Comparison of ENCODE assay signal across 8 cellular contexts in the genomic region with DNA sequence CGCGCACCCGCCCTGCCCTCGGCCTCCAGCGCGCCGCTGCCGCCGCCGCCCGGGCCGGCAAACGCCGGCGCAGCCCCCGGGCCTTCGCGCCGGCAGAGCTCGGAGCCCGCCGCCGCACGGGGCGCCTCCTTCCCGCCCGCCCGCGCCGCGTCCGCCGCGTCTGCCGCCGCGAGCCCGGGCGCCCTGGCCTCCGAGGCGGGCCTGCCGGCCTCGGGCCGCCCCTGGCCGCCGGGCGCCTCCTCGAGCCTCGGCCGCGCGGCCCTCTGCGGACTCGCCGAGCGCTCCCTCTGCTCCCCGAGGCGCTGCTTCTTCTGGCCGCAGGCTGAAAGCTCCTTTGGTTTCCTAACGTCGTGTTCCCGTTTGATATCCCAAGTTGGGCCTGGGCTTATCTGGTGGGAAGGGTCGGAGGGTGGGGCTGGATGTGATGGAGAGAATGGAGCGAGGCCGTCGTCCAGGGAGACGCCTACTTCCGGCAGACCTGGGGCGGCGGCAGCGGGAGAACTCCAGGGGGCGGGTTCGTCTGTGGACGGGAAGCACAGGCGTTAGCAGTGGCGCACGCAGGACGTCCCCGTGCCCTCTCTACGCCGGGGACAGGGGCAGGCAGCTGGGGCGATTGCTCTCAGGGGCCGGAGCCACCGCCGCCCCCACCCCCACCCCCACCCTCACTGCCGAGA.
DNase-seq lines count a peak whose midpoint lies in the region; ATAC-seq, FAIRE-seq and TF ChIP-seq lines count a peak whose summit lies in the region.

No MANE protein-coding gene starts in this region.

- no peak for TF ChIP-seq CTCF in activated B cell treated with CpG ODN at 0.5 μM for 24 hours (IDR thresholded peaks at IDR 0.05)
- peak; percentile 20 for TF ChIP-seq CTCF in kidney (IDR thresholded peaks at IDR 0.05; ENCODE audit: borderline replicate concordance, extremely low read depth, insufficient read depth)

- no peaks in the 10 kb centered on the region for H3K9me3 Mint-ChIP-seq in activated B cell treated with CpG ODN at 0.5 μM for 24 hours

- no peaks in the 10 kb centered on the region for H3K9me3 ChIP-seq in kidney (ENCODE audit: control insufficient read depth in 1 of 2, low read length in 2 of 2)

- H3K4me3 ChIP-seq in kidney (ENCODE audit: low read length in 2 of 2): peak overlapping the region; percentile 57 to 72

- no peak overlapping the region for H3K9ac ChIP-seq in kidney (ENCODE audit: low read length in 2 of 2)

- no peaks in the 10 kb centered on the region for H3K36me3 ChIP-seq in kidney (ENCODE audit: control insufficient read depth in 1 of 2, insufficient read depth in 2 of 2, low read length in 2 of 2)

- POLR2A ChIA-PET in activated B cell treated with CpG ODN at 0.5 μM for 24 hours (lab: Charles Lee): interaction anchor here (0.8 kb wide), 2 partner anchors 30 to 113 kb away, joined by 3 read pairs; no protein-coding TSS in a partner anchor

- no peaks in the 10 kb centered on the region for H3K36me3 Mint-ChIP-seq in activated B cell treated with CpG ODN at 0.5 μM for 24 hours (ENCODE audit: low read depth)

- no peaks in the 10 kb centered on the region for H3K27me3 Mint-ChIP-seq in activated B cell treated with CpG ODN at 0.5 μM for 24 hours

- H3K27ac ChIP-seq in kidney (ENCODE audit: low read depth in 2 of 2, low read length in 2 of 2): peak overlapping the region; percentile 82 to 84

- CTCF ChIA-PET in activated B cell treated with CpG ODN at 0.5 μM for 24 hours (lab: Charles Lee): interaction anchor here (0.6 to 2.3 kb wide), 7 partner anchors 13 to 368 kb away, joined by 3 to 19 read pairs (median 6); no protein-coding TSS in a partner anchor

- intact Hi-C loops in activated B cell treated with CpG ODN at 0.5 μM for 24 hours (cut with micrococcal nuclease) (loop anchor here (1.0 to 10.0 kb wide), 5 partner anchors 21 to 1249 kb away; no protein-coding TSS in a partner anchor), kidney (cut with DNase I) (no loop called here)

- peaks cover 0 to 11% of the 10 kb centered on the region in 2 donors for H3K4me1 ChIP-seq in kidney (ENCODE audit: control insufficient read depth in 1 of 2, insufficient read depth in 1 of 2, low read depth in 1 of 2, low read length in 2 of 2)

- H3K4me3 Mint-ChIP-seq in activated B cell treated with CpG ODN at 0.5 μM for 24 hours: peak overlapping the region; percentile 93

- FAIRE-seq in kidney (lab: Jason Lieb, UNC): no peak

- DNase-seq in AG08395 (ENCODE audit: low spot score): peak; percentile 89
- DNase-seq in NCI-H2171 (lab: John Stamatoyannopoulos, UW): peak; percentile 90
- peak; percentile 62 for DNase-seq in activated B cell treated with CpG ODN at 0.5 μM for 24 hours
- peak; percentile 26 for DNase-seq in central memory CD4-positive, alpha-beta T cell
- peak; percentile 98 for DNase-seq in kidney
- peak; percentile 17 to 33 for DNase-seq in stimulated activated CD4-positive, alpha-beta T cell treated with anti-CD3 and anti-CD28 coated beads, Interleukin-15, amount 100 ng/mL, for 1 hour (ENCODE audit: low read depth in 1 of 2, low spot score in 1 of 2)

- ATAC-seq in GM18873 (IDR thresholded peaks at IDR 0.05; ENCODE audit: low FRiP score, unreplicated experiment) (peak; percentile 67), HG03103 (IDR thresholded peaks at IDR 0.05; ENCODE audit: low read depth, unreplicated experiment) (peak; percentile 76), activated B cell treated with CpG ODN at 0.5 μM for 24 hours (ENCODE audit: low read depth) (peak; percentile 67)

- peak overlapping the region; percentile 81 for H3K27ac Mint-ChIP-seq in activated B cell treated with CpG ODN at 0.5 μM for 24 hours

- peaks cover 17% of the 10 kb centered on the region for H3K4me1 Mint-ChIP-seq in activated B cell treated with CpG ODN at 0.5 μM for 24 hours

Comparison
In these comparisons a context has a peak if more than half of its experiments do, and no peak if none do; other contexts are left out.
1. Peak in every context shown above with its lines: DNase-seq, ATAC-seq, H3K4me3 ChIP-seq and H3K27ac ChIP-seq.
2. DNase-seq: peak in every context shown above with its lines; median percentile 98 in kidney; 90 in NCI-H2171; 89 in AG08395; 62 in activated B cell treated with CpG ODN at 0.5 μM for 24 hours; 26 in central memory CD4-positive, alpha-beta T cell; 25 in stimulated activated CD4-positive, alpha-beta T cell treated with anti-CD3 and anti-CD28 coated beads, Interleukin-15, amount 100 ng/mL, for 1 hour.